16 cellular contexts compared by ENCODE assay signal in the genomic region with DNA sequence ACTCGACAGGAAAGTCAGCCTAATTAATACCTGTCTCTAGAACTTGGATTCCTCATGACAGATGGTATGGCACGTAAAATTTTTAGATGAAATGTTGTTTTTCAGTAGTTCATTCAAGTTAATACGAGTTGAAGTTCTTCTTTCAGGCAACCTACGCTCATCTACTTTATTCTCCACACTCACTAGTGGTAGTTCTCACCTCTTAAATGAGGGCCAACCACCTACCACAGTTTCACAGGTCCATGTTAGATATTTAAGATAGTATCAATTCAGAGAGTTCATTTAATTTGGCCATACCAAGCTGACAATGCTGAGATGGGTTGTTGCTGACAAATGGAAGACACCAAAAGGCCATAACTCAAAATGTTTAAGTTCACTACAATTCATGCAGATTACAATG.
"Had no signal": no experiment of that assay in that cellular context is flagged by ENCODE, and none has a peak within 500 bp of the region (broad histone marks: within the 10 kb centered on the region; RNA-seq: fewer than 3 reads in every experiment).

No MANE protein-coding gene starts in this region.

- FAIRE-seq: endometrium, frontal cortex, keratinocyte had no signal

- H3K27me3 ChIP-seq: brain microvascular endothelial cell, colonic mucosa, upper lobe of right lung had no signal

- H3K27me3 Mint-ChIP-seq: activated CD4-positive, alpha-beta T cell treated with anti-CD3 and anti-CD28 coated beads, Interleukin-2, amount 10 ng/mL, durations not matched to agents 7 days and 5 days; activated T-helper 17 cell treated with anti-CD3 and anti-CD28 coated beads, Interleukin-2, amount 50 U/mL, for 72 hours had no signal

- H3K27ac ChIP-seq: brain microvascular endothelial cell, colonic mucosa, lower lobe of right lung, prostate gland, upper lobe of right lung had no signal

- H3K9me3 ChIP-seq: colonic mucosa, lower lobe of right lung, prostate gland, upper lobe of right lung had no signal

- H3K4me3 ChIP-seq: colonic mucosa, lower lobe of right lung, prostate gland, upper lobe of right lung had no signal

- H3K4me1 ChIP-seq: colonic mucosa, prostate gland, upper lobe of right lung had no signal

- H3K27ac Mint-ChIP-seq: activated CD4-positive, alpha-beta T cell treated with anti-CD3 and anti-CD28 coated beads, Interleukin-2, amount 10 ng/mL, durations not matched to agents 7 days and 5 days had no signal

- DNase-seq: activated CD4-positive, alpha-beta T cell treated with anti-CD3 and anti-CD28 coated beads, Interleukin-2, amount 10 ng/mL, durations not matched to agents 7 days and 5 days; activated naive CD4-positive, alpha-beta T cell; aorta; brain microvascular endothelial cell; central memory CD4-positive, alpha-beta T cell; colonic mucosa; hypothalamus; lower lobe of right lung; right cardiac atrium; stimulated activated CD4-positive, alpha-beta T cell treated with anti-CD3 and anti-CD28 coated beads, Interleukin-2, amount 100 ng/mL, for 48 hours; upper lobe of right lung had no signal

- H3K36me3 ChIP-seq: brain microvascular endothelial cell, colonic mucosa, prostate gland, upper lobe of right lung had no signal

- H3K9me3 Mint-ChIP-seq: activated CD4-positive, alpha-beta T cell treated with anti-CD3 and anti-CD28 coated beads, Interleukin-2, amount 10 ng/mL, durations not matched to agents 7 days and 5 days; activated T-helper 17 cell treated with anti-CD3 and anti-CD28 coated beads, Interleukin-2, amount 50 U/mL, for 72 hours had no signal

- ATAC-seq: activated T-helper 17 cell treated with anti-CD3 and anti-CD28 coated beads, Interleukin-2, amount 50 U/mL, for 72 hours; lower lobe of right lung; right cardiac atrium; upper lobe of right lung had no signal

- H3K4me3 Mint-ChIP-seq: activated CD4-positive, alpha-beta T cell treated with anti-CD3 and anti-CD28 coated beads, Interleukin-2, amount 10 ng/mL, durations not matched to agents 7 days and 5 days; activated T-helper 17 cell treated with anti-CD3 and anti-CD28 coated beads, Interleukin-2, amount 50 U/mL, for 72 hours had no signal
